In the genomic region with DNA sequence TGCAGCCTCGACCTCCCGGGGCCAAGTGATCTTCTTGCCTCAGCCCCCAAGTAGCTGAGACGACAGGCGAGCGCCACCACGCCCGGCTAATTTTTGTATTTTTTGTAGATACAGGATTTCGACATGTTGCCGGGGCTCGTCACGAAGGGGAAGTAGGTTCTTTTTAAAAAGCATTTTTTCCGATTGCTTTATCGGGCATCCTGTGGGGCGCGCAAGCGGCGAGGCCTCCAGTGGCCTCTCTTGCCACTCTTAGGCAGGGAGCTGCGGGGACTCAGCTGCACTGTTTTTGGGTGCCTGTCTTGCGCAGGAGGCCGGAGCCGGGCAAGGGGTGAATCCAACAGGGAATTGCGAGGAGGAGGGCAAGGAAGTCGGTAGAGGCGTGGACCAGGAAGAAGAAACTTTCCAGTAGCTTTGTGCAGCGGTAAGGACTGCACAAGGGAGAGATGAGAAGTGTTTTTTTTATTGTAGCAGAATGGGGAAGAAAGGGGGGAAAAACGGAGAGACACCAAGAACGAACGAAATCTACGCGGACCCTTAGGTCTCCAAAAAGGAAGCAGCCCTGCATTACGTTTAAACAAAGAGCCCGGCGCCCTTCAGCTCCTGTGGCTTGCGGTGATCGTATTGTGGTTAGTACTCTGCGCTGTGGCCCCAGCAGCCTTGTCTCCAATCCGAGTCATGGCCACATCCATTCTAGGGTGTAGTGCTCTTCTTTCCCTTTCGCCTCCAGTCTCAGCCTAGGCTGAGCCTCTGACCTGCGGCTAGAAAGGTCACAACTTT, we compare ENCODE assay signal across 9 cellular contexts.
DNase-seq lines count a peak whose midpoint lies in the region; TF ChIP-seq lines count a peak whose summit lies in the region.
"Had no signal": no experiment of that assay in that cellular context is flagged by ENCODE, and none has a peak within 500 bp of the region (broad histone marks: within the 10 kb centered on the region; RNA-seq: fewer than 3 reads in every experiment).

No MANE protein-coding gene starts in this region.

- TF ChIP-seq CTCF in brain microvascular endothelial cell (IDR thresholded peaks at IDR 0.05; ENCODE audit: low read depth, low read length, missing control alignments) (no peak), vagina (IDR thresholded peaks at IDR 0.05) (no peak)

- H3K4me1 ChIP-seq in mucosa of stomach (ENCODE audit: control insufficient read depth, insufficient read depth, low read length): peaks cover 13% of the 10 kb centered on the region
- no peaks in the 10 kb centered on the region for H3K4me1 ChIP-seq in vagina

- H3K9me3 ChIP-seq in mucosa of stomach (ENCODE audit: control insufficient read depth, low read length): no peaks in the 10 kb centered on the region
- no peaks in the 10 kb centered on the region for H3K9me3 ChIP-seq in vagina

- peak overlapping the region; percentile 26 for H3K9ac ChIP-seq in mucosa of stomach (ENCODE audit: low read length)

- peak overlapping the region; percentile 87 for H3K27ac Mint-ChIP-seq in T-helper 1 cell treated with Interleukin-12 subunit alpha and Interleukin-12 subunit beta and Interleukin-4 antibody, amounts not matched to agents 30 μg/mL and 1 μg/mL, for 36 hours

- DNase-seq in NK-92 treated with Interleukin-12 subunit alpha and Interleukin-12 subunit beta, amount 100 ng/mL, for 24 hours (lab: John Stamatoyannopoulos, UW): peak; percentile 66
- DNase-seq in NK-92 (lab: John Stamatoyannopoulos, UW; ENCODE audit: unreplicated experiment): no peak
- DNase-seq in brain microvascular endothelial cell: no peak
- no peak for DNase-seq in vagina (ENCODE audit: extremely low spot score in 2 of 2)
- no peak for DNase-seq in NCI-H187 treated with DMSO at 0.1 percent for 48 hours (lab: John Stamatoyannopoulos, UW)
- DNase-seq in hepatic stellate cell (ENCODE audit: low spot score): no peak

- no peaks in the 10 kb centered on the region for H3K36me3 ChIP-seq in brain microvascular endothelial cell (replicated peaks)
- H3K36me3 ChIP-seq in mucosa of stomach (ENCODE audit: control insufficient read depth, insufficient read depth, low read length): no peaks in the 10 kb centered on the region
- no peaks in the 10 kb centered on the region for H3K36me3 ChIP-seq in vagina

- H3K27ac ChIP-seq in brain microvascular endothelial cell (no peak overlapping the region), vagina (no peak overlapping the region)
- H3K27ac ChIP-seq: 22Rv1 had no signal

- H3K27me3 ChIP-seq in brain microvascular endothelial cell (replicated peaks): no peaks in the 10 kb centered on the region
- peaks cover 36% of the 10 kb centered on the region for H3K27me3 ChIP-seq in mucosa of stomach (ENCODE audit: control insufficient read depth, insufficient read depth, low read length)
- peaks cover 2% of the 10 kb centered on the region for H3K27me3 ChIP-seq in vagina

- peaks cover 59% of the 10 kb centered on the region for H3K27me3 Mint-ChIP-seq in T-helper 1 cell treated with Interleukin-12 subunit alpha and Interleukin-12 subunit beta and Interleukin-4 antibody, amounts not matched to agents 30 μg/mL and 1 μg/mL, for 36 hours (ENCODE audit: low read depth)

- intact Hi-C loops in vagina (cut with DNase I): no loop called here

- H3K4me3 ChIP-seq in brain microvascular endothelial cell (ENCODE audit: low read depth, low read length) (peak overlapping the region; percentile 56), mucosa of stomach (ENCODE audit: low read length) (peak overlapping the region; percentile 4), vagina (peak overlapping the region; percentile 10 to 23)

- H3K4me3 Mint-ChIP-seq in T-helper 1 cell treated with Interleukin-12 subunit alpha and Interleukin-12 subunit beta and Interleukin-4 antibody, amounts not matched to agents 30 μg/mL and 1 μg/mL, for 36 hours: peak overlapping the region; percentile 93

- TF ChIP-seq POLR2A in vagina (IDR thresholded peaks at IDR 0.05): no peak

- in situ Hi-C loops in brain microvascular endothelial cell (cut with HindIII; ENCODE audit: low pct_ligation_motif_present, low sequenced_read_pairs): no loop called here

- H3K36me3 Mint-ChIP-seq in T-helper 1 cell treated with Interleukin-12 subunit alpha and Interleukin-12 subunit beta and Interleukin-4 antibody, amounts not matched to agents 30 μg/mL and 1 μg/mL, for 36 hours (ENCODE audit: low read depth): no peaks in the 10 kb centered on the region

- H3K4me1 Mint-ChIP-seq in T-helper 1 cell treated with Interleukin-12 subunit alpha and Interleukin-12 subunit beta and Interleukin-4 antibody, amounts not matched to agents 30 μg/mL and 1 μg/mL, for 36 hours (ENCODE audit: low read depth): peaks cover 33% of the 10 kb centered on the region

- no peaks in the 10 kb centered on the region for H3K9me3 Mint-ChIP-seq in T-helper 1 cell treated with Interleukin-12 subunit alpha and Interleukin-12 subunit beta and Interleukin-4 antibody, amounts not matched to agents 30 μg/mL and 1 μg/mL, for 36 hours

Comparison
In these comparisons a context has a peak if more than half of its experiments do, and no peak if none do; other contexts are left out.
1. H3K4me3 ChIP-seq: peak in every context shown above with its lines; median percentile 56 in brain microvascular endothelial cell; 16 in vagina; 4 in mucosa of stomach.